13 cellular contexts compared by ENCODE assay signal in the genomic region with DNA sequence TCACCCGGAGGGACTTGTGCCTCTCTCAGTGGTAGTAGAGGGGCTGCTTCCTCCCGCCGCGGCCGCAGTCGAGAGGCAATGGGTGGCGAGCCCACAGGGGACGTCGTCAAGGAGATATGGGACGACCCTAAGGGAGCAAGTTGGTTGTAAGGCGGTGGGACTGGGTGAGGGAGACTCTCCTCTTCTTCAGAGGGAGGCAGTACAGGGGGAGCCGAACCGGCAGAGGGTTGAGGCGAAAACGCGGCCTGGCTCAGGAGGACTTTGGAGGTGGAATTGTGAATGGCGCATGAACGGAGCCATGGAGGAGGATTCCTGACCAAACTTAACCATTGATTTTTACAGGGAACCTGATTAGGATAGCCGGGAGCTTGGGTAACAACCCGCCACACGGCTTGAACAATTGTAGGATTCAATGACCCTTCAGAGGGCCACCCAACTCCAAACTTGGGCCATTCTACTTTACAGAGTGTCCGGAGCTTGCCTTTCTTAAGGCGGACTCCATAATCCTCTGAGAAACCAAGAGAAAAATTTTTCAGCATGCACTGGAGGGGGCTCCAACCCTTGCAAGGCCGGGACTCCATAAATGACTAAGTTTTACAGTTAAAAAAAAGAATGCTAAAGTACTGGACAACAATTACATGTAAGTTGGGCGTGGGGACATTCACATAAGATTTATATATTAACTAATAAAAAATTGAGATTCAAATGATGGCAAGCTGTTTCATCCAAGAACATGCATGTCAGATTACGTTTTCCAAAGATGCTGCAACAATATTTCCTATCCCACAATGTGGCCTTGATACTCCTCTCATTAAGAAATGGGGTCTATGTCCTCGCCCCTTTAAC. TPM values are rescaled to one million over a fixed set of nuclear protein-coding genes. Genes with fewer than 3 reads are reported as not detected.
A peak's percentile ranks its signal among the peaks of the same experiment; 100 is the strongest.
DNase-seq lines count a peak whose midpoint lies in the region; ATAC-seq and TF ChIP-seq lines count a peak whose summit lies in the region.
"Had no signal": no experiment of that assay in that cellular context is flagged by ENCODE, and none has a peak within 500 bp of the region (broad histone marks: within the 10 kb centered on the region; RNA-seq: fewer than 3 reads in every experiment).

No MANE protein-coding gene starts in this region.

- ATAC-seq in HCT116 (peak; percentile 44), Panc1 (no peak)
- ATAC-seq: effector memory CD8-positive, alpha-beta T cell had no signal

- BruUV-seq in HCT116 (replicated peaks; lab: Mats Ljungman, UMichigan) = TSS peak; percentile 45
- no TSS peak for BruUV-seq in Panc1 (replicated peaks; lab: Mats Ljungman, UMichigan)

- H2AFZ ChIP-seq in HCT116 (ENCODE audit: low read depth, low read length, poor library complexity, severe bottlenecking) = peak overlapping the region; percentile 91

- TF ChIP-seq POLR2A in HCT116 (IDR thresholded peaks at IDR 0.05; ENCODE audit: borderline replicate concordance, extremely low read depth, insufficient read depth, insufficient read length) = no peak

- H3K4me3 ChIP-seq in HCT116 (replicated peaks in 1 of 2; ENCODE audit: low read depth in 1 of 2, low read length in 2 of 2) = peak overlapping the region; percentile 29 to 54
- H3K4me3 ChIP-seq in Panc1 (ENCODE audit: low read depth in 2 of 2, low read length in 2 of 2) = no peak overlapping the region
- H3K4me3 ChIP-seq in iPS-11a (ENCODE audit: low read depth, low read length) = peak overlapping the region; percentile 28
- no peak overlapping the region for H3K4me3 ChIP-seq in skeletal muscle tissue (ENCODE audit: low read length in 3 of 3)

- intact Hi-C loops in HCT116 (cut with micrococcal nuclease) (loop anchor here (2.0 kb wide), 1 partner anchor 111 kb away; the partner anchor contains the start of gene GLRX), Panc1 (cut with micrococcal nuclease; ENCODE audit: unreplicated experiment) (no loop called here)

- H3K9ac ChIP-seq in HCT116 (ENCODE audit: low read length) (peak overlapping the region; percentile 45), skeletal muscle tissue (ENCODE audit: low read depth in 1 of 3, low read length in 3 of 3) (no peak overlapping the region)

- POLR2A ChIA-PET in HCT116 (lab: Charles Lee) (interaction anchor here (0.9 to 1.0 kb wide), 2 partner anchors 65 to 111 kb away, joined by 3 read pairs; partner anchors contain the start of gene GLRX), Panc1 (lab: Charles Lee) (no interaction called here)

- H3K4me2 ChIP-seq in HCT116 (ENCODE audit: low read length) = peak overlapping the region; percentile 88

- peaks cover 63 to 79% of the 10 kb centered on the region in 2 experiments for H3K4me1 ChIP-seq in HCT116 (ENCODE audit: control insufficient read depth in 1 of 2, insufficient read depth in 2 of 2, low read length in 2 of 2)
- H3K4me1 ChIP-seq in Panc1 (ENCODE audit: control insufficient read depth, insufficient read depth, low read length) = peaks cover 6% of the 10 kb centered on the region
- peaks cover 3 to 9% (median 7%) of the 10 kb centered on the region in 3 donors for H3K4me1 ChIP-seq in skeletal muscle tissue (ENCODE audit: control insufficient read depth in 3 of 3, insufficient read depth in 3 of 3, low read length in 3 of 3)

- no peak for TF ChIP-seq RAD21 in HCT116 (IDR thresholded peaks at IDR 0.05; ENCODE audit: low read depth)

- no peaks in the 10 kb centered on the region for H3K9me2 ChIP-seq in HCT116 (ENCODE audit: insufficient read depth)

- TF ChIP-seq CTCF in HCT116 (IDR thresholded peaks at IDR 0.05 in 2 of 3, conservative IDR thresholded peaks at IDR 0.05 in 1 of 3; ENCODE audit: borderline replicate concordance in 1 of 3, insufficient read depth in 1 of 3, low read depth in 2 of 3, low read length in 2 of 3) (no peak), Panc1 (IDR thresholded peaks at IDR 0.05) (no peak)

- CTCF ChIA-PET in HCT116 (lab: Charles Lee) (no interaction called here), Panc1 (lab: Charles Lee) (no interaction called here)

- RAD21 ChIA-PET in HCT116 (lab: Charles Lee; ENCODE audit: low non-redundant PET in 1 of 2, low total read pairs in 2 of 2, uncharacterized antibody in 2 of 2, unreplicated experiment in 2 of 2) = interaction anchor here in 1 of 2 experiments (1.1 kb wide), 1 partner anchor 19 kb away, joined by 3 read pairs; the partner anchor contains the start of gene RHOBTB3

- in situ Hi-C loops in Panc1 (cut with HindIII; ENCODE audit: low pct_unique_long_range_greater_than_20kb, low sequenced_read_pairs) = no loop called here

- H3K9me3 ChIP-seq in HCT116 (ENCODE audit: control insufficient read depth in 1 of 2, insufficient read depth in 1 of 2, low read depth in 1 of 2, low read length in 2 of 2) (no peaks in the 10 kb centered on the region), Panc1 (ENCODE audit: control insufficient read depth, insufficient read depth, low read depth, low read length) (no peaks in the 10 kb centered on the region; the same call in 1 of the 2 replicates), skeletal muscle tissue (ENCODE audit: control insufficient read depth in 3 of 3, low read length in 3 of 3) (no peaks in the 10 kb centered on the region)

- no peaks in the 10 kb centered on the region for H4K20me1 ChIP-seq in HCT116 (ENCODE audit: insufficient read depth)

- no peaks in the 10 kb centered on the region for H3K27me3 ChIP-seq in HCT116 (ENCODE audit: insufficient read depth, low read length)
- no peaks in the 10 kb centered on the region for H3K27me3 ChIP-seq in Panc1 (ENCODE audit: control insufficient read depth, insufficient read depth, low read length)
- H3K27me3 ChIP-seq in skeletal muscle tissue (ENCODE audit: control insufficient read depth in 3 of 3, insufficient read depth in 3 of 3, low read length in 3 of 3) = no peaks in the 10 kb centered on the region

- DNase-seq in HCT116 (ENCODE audit: low read depth, low spot score) (no peak), Panc1 (ENCODE audit: low read depth, low spot score) (no peak), iPS-NIHi7 (ENCODE audit: extremely low spot score) (no peak), RPMI8226 (no peak)
- no peak for DNase-seq in NK-92 treated with Interleukin-12 subunit alpha and Interleukin-12 subunit beta, amount 100 ng/mL, for 24 hours (lab: John Stamatoyannopoulos, UW)
- DNase-seq: effector memory CD8-positive, alpha-beta T cell; kidney; NCI-H1105 had no signal

- H3K27ac ChIP-seq in HCT116 (ENCODE audit: low read depth, low read length) = peak overlapping the region; percentile 90
- peak overlapping the region; percentile 63 for H3K27ac ChIP-seq in Panc1 (ENCODE audit: low read length)
- H3K27ac ChIP-seq in skeletal muscle tissue (ENCODE audit: low read depth, low read length) = peak overlapping the region; percentile 58

- no peaks in the 10 kb centered on the region for H3K36me3 ChIP-seq in HCT116 (ENCODE audit: control insufficient read depth in 1 of 2, insufficient read depth in 2 of 2, low read length in 2 of 2)
- H3K36me3 ChIP-seq in Panc1 (ENCODE audit: control insufficient read depth, insufficient read depth, low read length) = no peaks in the 10 kb centered on the region
- no peaks in the 10 kb centered on the region for H3K36me3 ChIP-seq in skeletal muscle tissue (ENCODE audit: control insufficient read depth in 3 of 3, insufficient read depth in 3 of 3, low read length in 3 of 3)

- H3K79me2 ChIP-seq in HCT116 (ENCODE audit: insufficient read depth, low read length) = no peaks in the 10 kb centered on the region

TF ChIP-seq in HCT116, 20 proteins besides CTCF, POLR2A, EP300 and RAD21:
- TF ChIP-seq ZFX (IDR thresholded peaks at IDR 0.05) (no peak), SP1 (IDR thresholded peaks at IDR 0.05; ENCODE audit: low read depth) (peak; percentile 34; the same call in 1 of the 2 replicates)

RNA-seq across cellular contexts. Expression of gene RHOBTB3, which starts 19.4 kb away (rescaled TPM):
- total RNA-seq in HCT116 (2021; ENCODE audit: unreplicated experiment) (84.3 TPM), Panc1 (2021; ENCODE audit: unreplicated experiment) (95.2 TPM), skeletal muscle tissue (640 TPM)
- 33.0 and 43.6 TPM in 2 replicates for polyA plus RNA-seq in HCT116 (2012)
- polyA plus RNA-seq in Panc1 (2012; ENCODE audit: insufficient read length) = 56.2 TPM

RNA-seq across cellular contexts. Expression of gene SPATA9, which starts 28.9 kb away (rescaled TPM):
- total RNA-seq in HCT116 (2021; ENCODE audit: unreplicated experiment) (not detected), Panc1 (2021; ENCODE audit: unreplicated experiment) (0.15 TPM), skeletal muscle tissue (1.0 TPM)
- polyA plus RNA-seq in HCT116 (2012) = 0.04 and 0.22 TPM in 2 replicates
- polyA plus RNA-seq in Panc1 (2012; ENCODE audit: insufficient read length) = 0.12 TPM
- total RNA-seq: activated naive CD4-positive, alpha-beta T cell treated with anti-CD3 and anti-CD28 coated beads, Interleukin-2, amount 50 U/mL, for 72 hours; bronchial epithelial cell had no signal
- polyA plus RNA-seq: CD14-positive monocyte had no signal

Comparison
In these comparisons a context has a peak if more than half of its experiments do, and no peak if none do; other contexts are left out.
1. H3K4me3 ChIP-seq: peak in HCT116 (2 of 2) and iPS-11a (single experiment); none in Panc1 (0 of 2) and skeletal muscle tissue (0 of 3).
2. Peak in every context shown above with its lines, with median percentiles within 50 percentile points of each other: H3K27ac ChIP-seq.